In genomic region chr12:100970894-100971293, GRCh38 we compare ENCODE assay signal across 1 cellular context.
TF ChIP-seq lines count a peak whose summit lies in the region.

No MANE protein-coding gene starts in this region.

TF ChIP-seq in WTC11, 78 proteins besides CTCF, POLR2A, EP300 and RAD21 (continued from another document):
- TF ChIP-seq, protein P1, sequence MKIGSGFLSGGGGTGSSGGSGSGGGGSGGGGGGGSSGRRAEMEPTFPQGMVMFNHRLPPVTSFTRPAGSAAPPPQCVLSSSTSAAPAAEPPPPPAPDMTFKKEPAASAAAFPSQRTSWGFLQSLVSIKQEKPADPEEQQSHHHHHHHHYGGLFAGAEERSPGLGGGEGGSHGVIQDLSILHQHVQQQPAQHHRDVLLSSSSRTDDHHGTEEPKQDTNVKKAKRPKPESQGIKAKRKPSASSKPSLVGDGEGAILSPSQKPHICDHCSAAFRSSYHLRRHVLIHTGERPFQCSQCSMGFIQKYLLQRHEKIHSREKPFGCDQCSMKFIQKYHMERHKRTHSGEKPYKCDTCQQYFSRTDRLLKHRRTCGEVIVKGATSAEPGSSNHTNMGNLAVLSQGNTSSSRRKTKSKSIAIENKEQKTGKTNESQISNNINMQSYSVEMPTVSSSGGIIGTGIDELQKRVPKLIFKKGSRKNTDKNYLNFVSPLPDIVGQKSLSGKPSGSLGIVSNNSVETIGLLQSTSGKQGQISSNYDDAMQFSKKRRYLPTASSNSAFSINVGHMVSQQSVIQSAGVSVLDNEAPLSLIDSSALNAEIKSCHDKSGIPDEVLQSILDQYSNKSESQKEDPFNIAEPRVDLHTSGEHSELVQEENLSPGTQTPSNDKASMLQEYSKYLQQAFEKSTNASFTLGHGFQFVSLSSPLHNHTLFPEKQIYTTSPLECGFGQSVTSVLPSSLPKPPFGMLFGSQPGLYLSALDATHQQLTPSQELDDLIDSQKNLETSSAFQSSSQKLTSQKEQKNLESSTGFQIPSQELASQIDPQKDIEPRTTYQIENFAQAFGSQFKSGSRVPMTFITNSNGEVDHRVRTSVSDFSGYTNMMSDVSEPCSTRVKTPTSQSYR (CRISPR knock-in tag; IDR thresholded peaks at IDR 0.05) = no peak
TF ChIP-seq in WTC11: peak in this region for 3.
